Comparison of ENCODE assay signal across 1 cellular context in the genomic region with DNA sequence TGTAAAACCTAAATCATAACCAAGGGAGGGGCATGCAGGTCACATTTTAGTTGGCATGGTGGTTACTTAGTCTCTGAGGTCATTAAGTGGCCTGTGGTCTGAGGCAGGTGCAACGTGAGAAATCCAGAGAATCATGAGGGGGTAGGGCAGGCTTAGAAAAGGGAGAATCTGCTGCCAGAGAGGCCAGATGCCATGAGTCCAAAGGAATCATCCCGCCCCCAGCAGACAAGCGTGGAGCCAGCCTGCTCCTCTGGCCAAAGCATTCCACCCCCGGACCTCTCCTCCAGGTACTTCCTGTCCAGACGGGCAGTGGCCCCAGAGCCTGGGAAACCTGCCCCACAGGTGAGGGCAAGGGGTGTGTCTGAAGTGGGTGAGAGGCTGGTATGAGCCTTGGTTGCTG.
TF ChIP-seq lines count a peak whose summit lies in the region.

No MANE protein-coding gene starts in this region.

TF ChIP-seq in WTC11, 78 proteins besides CTCF, POLR2A, EP300 and RAD21 (continued from another document):
- TF ChIP-seq, protein P1, sequence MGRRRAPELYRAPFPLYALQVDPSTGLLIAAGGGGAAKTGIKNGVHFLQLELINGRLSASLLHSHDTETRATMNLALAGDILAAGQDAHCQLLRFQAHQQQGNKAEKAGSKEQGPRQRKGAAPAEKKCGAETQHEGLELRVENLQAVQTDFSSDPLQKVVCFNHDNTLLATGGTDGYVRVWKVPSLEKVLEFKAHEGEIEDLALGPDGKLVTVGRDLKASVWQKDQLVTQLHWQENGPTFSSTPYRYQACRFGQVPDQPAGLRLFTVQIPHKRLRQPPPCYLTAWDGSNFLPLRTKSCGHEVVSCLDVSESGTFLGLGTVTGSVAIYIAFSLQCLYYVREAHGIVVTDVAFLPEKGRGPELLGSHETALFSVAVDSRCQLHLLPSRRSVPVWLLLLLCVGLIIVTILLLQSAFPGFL (CRISPR knock-in tag; IDR thresholded peaks at IDR 0.05; ENCODE audit: borderline replicate concordance), result no peak
- TF ChIP-seq, protein P2, sequence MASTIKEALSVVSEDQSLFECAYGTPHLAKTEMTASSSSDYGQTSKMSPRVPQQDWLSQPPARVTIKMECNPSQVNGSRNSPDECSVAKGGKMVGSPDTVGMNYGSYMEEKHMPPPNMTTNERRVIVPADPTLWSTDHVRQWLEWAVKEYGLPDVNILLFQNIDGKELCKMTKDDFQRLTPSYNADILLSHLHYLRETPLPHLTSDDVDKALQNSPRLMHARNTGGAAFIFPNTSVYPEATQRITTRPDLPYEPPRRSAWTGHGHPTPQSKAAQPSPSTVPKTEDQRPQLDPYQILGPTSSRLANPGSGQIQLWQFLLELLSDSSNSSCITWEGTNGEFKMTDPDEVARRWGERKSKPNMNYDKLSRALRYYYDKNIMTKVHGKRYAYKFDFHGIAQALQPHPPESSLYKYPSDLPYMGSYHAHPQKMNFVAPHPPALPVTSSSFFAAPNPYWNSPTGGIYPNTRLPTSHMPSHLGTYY (CRISPR knock-in tag; IDR thresholded peaks at IDR 0.05), result no peak
- TF ChIP-seq, protein P3, sequence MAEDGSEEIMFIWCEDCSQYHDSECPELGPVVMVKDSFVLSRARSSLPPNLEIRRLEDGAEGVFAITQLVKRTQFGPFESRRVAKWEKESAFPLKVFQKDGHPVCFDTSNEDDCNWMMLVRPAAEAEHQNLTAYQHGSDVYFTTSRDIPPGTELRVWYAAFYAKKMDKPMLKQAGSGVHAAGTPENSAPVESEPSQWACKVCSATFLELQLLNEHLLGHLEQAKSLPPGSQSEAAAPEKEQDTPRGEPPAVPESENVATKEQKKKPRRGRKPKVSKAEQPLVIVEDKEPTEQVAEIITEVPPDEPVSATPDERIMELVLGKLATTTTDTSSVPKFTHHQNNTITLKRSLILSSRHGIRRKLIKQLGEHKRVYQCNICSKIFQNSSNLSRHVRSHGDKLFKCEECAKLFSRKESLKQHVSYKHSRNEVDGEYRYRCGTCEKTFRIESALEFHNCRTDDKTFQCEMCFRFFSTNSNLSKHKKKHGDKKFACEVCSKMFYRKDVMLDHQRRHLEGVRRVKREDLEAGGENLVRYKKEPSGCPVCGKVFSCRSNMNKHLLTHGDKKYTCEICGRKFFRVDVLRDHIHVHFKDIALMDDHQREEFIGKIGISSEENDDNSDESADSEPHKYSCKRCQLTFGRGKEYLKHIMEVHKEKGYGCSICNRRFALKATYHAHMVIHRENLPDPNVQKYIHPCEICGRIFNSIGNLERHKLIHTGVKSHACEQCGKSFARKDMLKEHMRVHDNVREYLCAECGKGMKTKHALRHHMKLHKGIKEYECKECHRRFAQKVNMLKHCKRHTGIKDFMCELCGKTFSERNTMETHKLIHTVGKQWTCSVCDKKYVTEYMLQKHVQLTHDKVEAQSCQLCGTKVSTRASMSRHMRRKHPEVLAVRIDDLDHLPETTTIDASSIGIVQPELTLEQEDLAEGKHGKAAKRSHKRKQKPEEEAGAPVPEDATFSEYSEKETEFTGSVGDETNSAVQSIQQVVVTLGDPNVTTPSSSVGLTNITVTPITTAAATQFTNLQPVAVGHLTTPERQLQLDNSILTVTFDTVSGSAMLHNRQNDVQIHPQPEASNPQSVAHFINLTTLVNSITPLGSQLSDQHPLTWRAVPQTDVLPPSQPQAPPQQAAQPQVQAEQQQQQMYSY (CRISPR knock-in tag; IDR thresholded peaks at IDR 0.05), result no peak
- no peak for TF ChIP-seq GRHL2 (CRISPR knock-in tag; IDR thresholded peaks at IDR 0.05; ENCODE audit: insufficient replicate concordance, severe bottlenecking)
- no peak for TF ChIP-seq RELA (CRISPR knock-in tag; IDR thresholded peaks at IDR 0.05; ENCODE audit: borderline replicate concordance)
- TF ChIP-seq OVOL2 (CRISPR knock-in tag; IDR thresholded peaks at IDR 0.05; ENCODE audit: borderline replicate concordance), result no peak
- no peak for TF ChIP-seq MYBL2 (CRISPR knock-in tag; IDR thresholded peaks at IDR 0.05)
